In the genomic region with DNA sequence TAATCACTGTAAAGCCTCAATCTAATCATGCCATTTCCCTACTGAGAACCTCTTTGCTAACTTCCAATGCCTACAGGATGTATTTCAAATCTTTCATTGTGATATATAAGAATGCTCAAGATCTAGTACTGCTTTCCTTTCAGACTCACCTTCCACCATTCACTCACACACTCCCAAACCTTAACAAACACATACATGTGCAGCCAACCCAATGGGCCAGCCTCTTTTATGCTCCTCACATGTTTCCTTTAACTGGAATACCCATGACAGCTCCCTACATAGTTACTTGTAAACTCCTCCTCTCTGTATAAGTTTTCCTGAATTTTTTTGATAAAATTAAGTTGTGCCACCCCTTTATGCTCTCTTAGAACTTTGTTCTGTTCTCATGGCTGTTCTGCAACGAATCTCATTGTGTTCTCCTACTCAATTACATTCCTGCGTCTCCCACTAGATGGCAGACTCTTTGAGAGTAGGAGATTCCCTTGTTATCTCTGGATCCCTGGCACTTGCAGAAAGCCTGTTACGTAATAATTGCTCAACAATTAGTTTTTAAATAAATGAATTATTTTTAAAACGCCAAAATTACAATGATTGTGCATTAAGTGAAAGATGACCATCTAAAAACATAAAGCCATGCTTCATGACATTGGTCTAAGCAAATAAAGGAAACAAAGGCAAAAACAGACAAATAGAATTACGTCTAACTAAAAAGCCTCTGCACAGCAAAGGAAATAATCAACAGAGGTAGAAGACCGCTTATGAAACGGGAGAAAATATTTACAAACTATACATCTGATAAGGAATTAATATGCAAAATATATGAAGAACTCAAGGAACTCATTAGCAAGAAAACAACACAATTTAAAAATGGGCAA, we compare ENCODE assay signal across 1 cellular context.
TF ChIP-seq lines count a peak whose summit lies in the region.
"Not testable (repeated sequence)": the region's sequence is repeated elsewhere in the genome, so short reads cannot be mapped to it uniquely, and the experiment has no call there.

No MANE protein-coding gene starts in this region.

TF ChIP-seq in K562, 482 proteins besides CTCF, POLR2A, EP300 and RAD21:
- TF ChIP-seq CEBPB (tag; IDR thresholded peaks at IDR 0.05) (peak; percentile 97), CEBPG (tag; conservative IDR thresholded peaks at IDR 0.05 in 1 of 2, IDR thresholded peaks at IDR 0.05 in 1 of 2) (peak; percentile 88 to 93), SMC3 (conservative IDR thresholded peaks at IDR 0.05; ENCODE audit: insufficient read depth, low read depth, low read length) (0 out of 2 replicates have a peak, but pooled peaks have one; percentile 13), TEAD4 (IDR thresholded peaks at IDR 0.05; ENCODE audit: low read length) (peak; percentile 36; the same call in 1 of the 2 replicates)
- TF ChIP-seq, protein P1, sequence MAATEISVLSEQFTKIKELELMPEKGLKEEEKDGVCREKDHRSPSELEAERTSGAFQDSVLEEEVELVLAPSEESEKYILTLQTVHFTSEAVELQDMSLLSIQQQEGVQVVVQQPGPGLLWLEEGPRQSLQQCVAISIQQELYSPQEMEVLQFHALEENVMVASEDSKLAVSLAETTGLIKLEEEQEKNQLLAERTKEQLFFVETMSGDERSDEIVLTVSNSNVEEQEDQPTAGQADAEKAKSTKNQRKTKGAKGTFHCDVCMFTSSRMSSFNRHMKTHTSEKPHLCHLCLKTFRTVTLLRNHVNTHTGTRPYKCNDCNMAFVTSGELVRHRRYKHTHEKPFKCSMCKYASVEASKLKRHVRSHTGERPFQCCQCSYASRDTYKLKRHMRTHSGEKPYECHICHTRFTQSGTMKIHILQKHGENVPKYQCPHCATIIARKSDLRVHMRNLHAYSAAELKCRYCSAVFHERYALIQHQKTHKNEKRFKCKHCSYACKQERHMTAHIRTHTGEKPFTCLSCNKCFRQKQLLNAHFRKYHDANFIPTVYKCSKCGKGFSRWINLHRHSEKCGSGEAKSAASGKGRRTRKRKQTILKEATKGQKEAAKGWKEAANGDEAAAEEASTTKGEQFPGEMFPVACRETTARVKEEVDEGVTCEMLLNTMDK (IDR thresholded peaks at IDR 0.05; ENCODE audit: borderline replicate concordance, insufficient read depth, low read depth, low read length, poor library complexity, severe bottlenecking), result peak; percentile 36
- TF ChIP-seq CEBPG (CRISPR knock-in tag; IDR thresholded peaks at IDR 0.05); TEAD4 (CRISPR knock-in tag; IDR thresholded peaks at IDR 0.05; ENCODE audit: borderline replicate concordance): not testable (repeated sequence)
- TF ChIP-seq, protein P2, sequence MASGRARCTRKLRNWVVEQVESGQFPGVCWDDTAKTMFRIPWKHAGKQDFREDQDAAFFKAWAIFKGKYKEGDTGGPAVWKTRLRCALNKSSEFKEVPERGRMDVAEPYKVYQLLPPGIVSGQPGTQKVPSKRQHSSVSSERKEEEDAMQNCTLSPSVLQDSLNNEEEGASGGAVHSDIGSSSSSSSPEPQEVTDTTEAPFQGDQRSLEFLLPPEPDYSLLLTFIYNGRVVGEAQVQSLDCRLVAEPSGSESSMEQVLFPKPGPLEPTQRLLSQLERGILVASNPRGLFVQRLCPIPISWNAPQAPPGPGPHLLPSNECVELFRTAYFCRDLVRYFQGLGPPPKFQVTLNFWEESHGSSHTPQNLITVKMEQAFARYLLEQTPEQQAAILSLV (tag; IDR thresholded peaks at IDR 0.05), result peak; percentile 84
- TF ChIP-seq, protein P3, sequence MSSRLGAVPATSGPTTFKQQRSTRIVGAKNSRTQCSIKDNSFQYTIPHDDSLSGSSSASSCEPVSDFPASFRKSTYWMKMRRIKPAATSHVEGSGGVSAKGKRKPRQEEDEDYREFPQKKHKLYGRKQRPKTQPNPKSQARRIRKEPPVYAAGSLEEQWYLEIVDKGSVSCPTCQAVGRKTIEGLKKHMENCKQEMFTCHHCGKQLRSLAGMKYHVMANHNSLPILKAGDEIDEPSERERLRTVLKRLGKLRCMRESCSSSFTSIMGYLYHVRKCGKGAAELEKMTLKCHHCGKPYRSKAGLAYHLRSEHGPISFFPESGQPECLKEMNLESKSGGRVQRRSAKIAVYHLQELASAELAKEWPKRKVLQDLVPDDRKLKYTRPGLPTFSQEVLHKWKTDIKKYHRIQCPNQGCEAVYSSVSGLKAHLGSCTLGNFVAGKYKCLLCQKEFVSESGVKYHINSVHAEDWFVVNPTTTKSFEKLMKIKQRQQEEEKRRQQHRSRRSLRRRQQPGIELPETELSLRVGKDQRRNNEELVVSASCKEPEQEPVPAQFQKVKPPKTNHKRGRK (tag; IDR thresholded peaks at IDR 0.05), result peak; percentile 85
